38 cellular contexts compared by ENCODE assay signal in the genomic region with DNA sequence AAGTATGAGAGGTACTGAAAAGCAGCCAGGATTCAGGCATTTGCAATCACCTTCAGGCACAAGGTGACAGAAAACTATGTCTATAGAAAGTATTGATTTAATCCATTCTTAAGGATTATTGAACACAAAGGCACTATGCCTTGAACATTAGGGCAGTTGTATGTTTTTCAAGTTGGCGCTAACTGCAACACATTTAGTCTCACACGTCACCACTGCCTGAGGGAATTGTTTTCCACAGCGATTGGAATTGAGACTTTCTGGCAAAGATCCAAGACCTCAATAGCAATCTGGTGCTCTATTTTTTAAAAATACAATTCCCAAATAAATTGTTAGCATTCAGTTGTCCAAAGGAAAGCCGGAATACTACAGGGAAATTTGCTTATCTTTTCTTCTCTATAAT. TPM values are rescaled to one million over a fixed set of nuclear protein-coding genes. Genes with fewer than 3 reads are reported as not detected.
A peak's percentile ranks its signal among the peaks of the same experiment; 100 is the strongest.
DNase-seq lines count a peak whose midpoint lies in the region; ATAC-seq, FAIRE-seq and TF ChIP-seq lines count a peak whose summit lies in the region.
"Had no signal": no experiment of that assay in that cellular context is flagged by ENCODE, and none has a peak within 500 bp of the region (broad histone marks: within the 10 kb centered on the region; RNA-seq: fewer than 3 reads in every experiment).

No MANE protein-coding gene starts in this region.

- intact Hi-C loops in endothelial cell of umbilical vein (cut with micrococcal nuclease), result no loop called here
- intact Hi-C loops in CD4-positive, alpha-beta T cell (cut with DNase I, micrococcal nuclease), result no loop called here

- H3K4me2 ChIP-seq in endothelial cell of umbilical vein (ENCODE audit: insufficient read depth, low read length), result no peak overlapping the region

- H3K4me3 ChIP-seq in endothelial cell of umbilical vein (replicated peaks in 1 of 3; ENCODE audit: insufficient read depth in 1 of 3, low read depth in 1 of 3, low read length in 3 of 3), result no peak overlapping the region
- H3K4me3 ChIP-seq: gastroesophageal sphincter, GM23248, transverse colon had no signal

- no peak overlapping the region for H3K4me3 Mint-ChIP-seq in CD4-positive, alpha-beta T cell
- H3K4me3 Mint-ChIP-seq: activated naive CD8-positive, alpha-beta T cell treated with anti-CD3 and anti-CD28 coated beads, Interleukin-2, amount 50 U/mL, for 24 hours; activated T-cell treated with anti-CD3 and anti-CD28 coated beads, Interleukin-2, amount 50 U/mL, for 72 hours; CD8-positive, alpha-beta T cell; central memory CD8-positive, alpha-beta T cell; HFFc6; nephron had no signal

- POLR2A ChIA-PET in endothelial cell of umbilical vein (lab: Charles Lee), result no interaction called here
- POLR2A ChIA-PET in CD4-positive, alpha-beta T cell (lab: Charles Lee), result no interaction called here

- H3K27me3 Mint-ChIP-seq in CD4-positive, alpha-beta T cell, result no peaks in the 10 kb centered on the region
- H3K27me3 Mint-ChIP-seq: activated naive CD8-positive, alpha-beta T cell treated with anti-CD3 and anti-CD28 coated beads, Interleukin-2, amount 50 U/mL, for 24 hours; central memory CD8-positive, alpha-beta T cell had no signal

- no peaks in the 10 kb centered on the region for H3K27me3 ChIP-seq in endothelial cell of umbilical vein (ENCODE audit: control insufficient read depth in 2 of 2, insufficient read depth in 2 of 2, low read length in 2 of 2)
- no peaks in the 10 kb centered on the region for H3K27me3 ChIP-seq in CD4-positive, alpha-beta T cell (ENCODE audit: control insufficient read depth, insufficient read depth, low read length)
- H3K27me3 ChIP-seq: gastroesophageal sphincter, transverse colon had no signal

- TF ChIP-seq CTCF in endothelial cell of umbilical vein (IDR thresholded peaks at IDR 0.05; ENCODE audit: extremely low read depth in 1 of 2, insufficient read depth in 1 of 2, low read depth in 1 of 2, low read length in 2 of 2), result no peak
- no peak for TF ChIP-seq CTCF in CD4-positive, alpha-beta T cell (IDR thresholded peaks at IDR 0.05)

- H3K36me3 ChIP-seq in endothelial cell of umbilical vein (ENCODE audit: control insufficient read depth in 2 of 2, extremely low read depth in 1 of 2, insufficient read depth in 2 of 2, low read length in 2 of 2), result no peaks in the 10 kb centered on the region
- H3K36me3 ChIP-seq: transverse colon had no signal

- no peak overlapping the region for H3K9ac ChIP-seq in endothelial cell of umbilical vein (replicated peaks; ENCODE audit: extremely low read depth, insufficient read depth, low read length)
- H3K9ac ChIP-seq: GM23248 had no signal

- no peak overlapping the region for H3K27ac Mint-ChIP-seq in CD4-positive, alpha-beta T cell
- H3K27ac Mint-ChIP-seq: activated naive CD8-positive, alpha-beta T cell treated with anti-CD3 and anti-CD28 coated beads, Interleukin-2, amount 50 U/mL, for 24 hours; activated T-cell treated with anti-CD3 and anti-CD28 coated beads, Interleukin-2, amount 50 U/mL, for 72 hours; CD8-positive, alpha-beta T cell; HFFc6; nephron had no signal

- H3K79me2 ChIP-seq in endothelial cell of umbilical vein (ENCODE audit: control insufficient read depth, insufficient read depth, low read length), result no peaks in the 10 kb centered on the region

- H3K4me1 ChIP-seq in endothelial cell of umbilical vein (ENCODE audit: control insufficient read depth, extremely low read depth, insufficient read depth, low read length), result peaks cover 8% of the 10 kb centered on the region
- H3K4me1 ChIP-seq: gastroesophageal sphincter, transverse colon had no signal

- no peak for ATAC-seq in CD4-positive, alpha-beta T cell (ENCODE audit: poor library complexity)
- ATAC-seq in HG02981 (IDR thresholded peaks at IDR 0.05; ENCODE audit: unreplicated experiment), result no peak
- ATAC-seq: activated CD4-positive, CD25-positive, alpha-beta regulatory T cell treated with anti-CD3 and anti-CD28 coated beads, Interleukin-2, amount 50 U/mL, for 24 hours; activated naive CD8-positive, alpha-beta T cell treated with anti-CD3 and anti-CD28 coated beads, Interleukin-2, amount 50 U/mL, for 24 hours; activated T-cell treated with anti-CD3 and anti-CD28 coated beads, Interleukin-2, amount 50 U/mL, for 72 hours; CD8-positive, alpha-beta T cell; gastroesophageal sphincter; PC-3 had no signal

- CTCF ChIA-PET in endothelial cell of umbilical vein (lab: Charles Lee), result no interaction called here
- CTCF ChIA-PET in CD4-positive, alpha-beta T cell (lab: Charles Lee), result no interaction called here

- FAIRE-seq in GM19239 (lab: Jason Lieb, UNC) (peak; percentile 64), endothelial cell of umbilical vein (lab: Jason Lieb, UNC) (no peak)

- H4K20me1 ChIP-seq in endothelial cell of umbilical vein (replicated peaks; ENCODE audit: control insufficient read depth, extremely low read depth, insufficient read depth, low read length), result no peaks in the 10 kb centered on the region

- no peak overlapping the region for H3K27ac ChIP-seq in endothelial cell of umbilical vein (ENCODE audit: insufficient read depth, low read depth, low read length)
- no peak overlapping the region for H3K27ac ChIP-seq in CD4-positive, alpha-beta T cell (ENCODE audit: low read depth, low read length)
- H3K27ac ChIP-seq: gastroesophageal sphincter, GM23248, transverse colon had no signal

- BruUV-seq in endothelial cell of umbilical vein (replicated peaks; lab: Mats Ljungman, UMichigan), result no TSS peak

- H3K9me1 ChIP-seq in endothelial cell of umbilical vein (replicated peaks; ENCODE audit: control insufficient read depth, extremely low read depth, insufficient read depth, low read length), result no peaks in the 10 kb centered on the region

- H2AFZ ChIP-seq in endothelial cell of umbilical vein (ENCODE audit: low read depth, low read length), result no peak overlapping the region
- H2AFZ ChIP-seq: GM23248 had no signal

- H3K36me3 Mint-ChIP-seq in CD4-positive, alpha-beta T cell (ENCODE audit: low read depth), result no peaks in the 10 kb centered on the region
- H3K36me3 Mint-ChIP-seq: CD8-positive, alpha-beta T cell had no signal

- DNase-seq in NCI-H82 (lab: John Stamatoyannopoulos, UW) (peak; percentile 22), NCI-H82 treated with DMSO at 0.1 percent for 48 hours (lab: John Stamatoyannopoulos, UW; ENCODE audit: unreplicated experiment) (no peak), GM19239 (ENCODE audit: insufficient read length, low spot score) (no peak), NCI-H69 (lab: John Stamatoyannopoulos, UW) (peak; percentile 75), endothelial cell of umbilical vein (ENCODE audit: low read depth, low spot score) (peak; percentile 18), RPMI8226 (no peak)
- no peak for DNase-seq in CD4-positive, alpha-beta T cell
- DNase-seq: activated CD4-positive, alpha-beta T cell treated with anti-CD3 and anti-CD28 coated beads, Interleukin-2, amount 50 U/mL, for 48 hours; activated naive CD8-positive, alpha-beta T cell treated with anti-CD3 and anti-CD28 coated beads, Interleukin-2, amount 50 U/mL, for 24 hours; activated T-cell treated with anti-CD3 and anti-CD28 coated beads, Interleukin-2, amount 50 U/mL, for 72 hours; AML-193; CD8-positive, alpha-beta T cell; GM23248; HFFc6; hypothalamus; left cardiac atrium; NCI-H1048; NCI-H187; NCI-H226; NK-92 treated with Interleukin-12 subunit alpha and Interleukin-12 subunit beta, amount 100 ng/mL, for 24 hours; PC-3; SHP77; stimulated activated CD4-positive, alpha-beta T cell treated with anti-CD3 and anti-CD28 coated beads, Interleukin-15, amount 100 ng/mL, for 24 hours; stimulated activated CD4-positive, alpha-beta T cell treated with anti-CD3 and anti-CD28 coated beads, Interleukin-4, amount 100 ng/mL, for 4 hours; transverse colon had no signal

- dilution Hi-C loops in endothelial cell of umbilical vein (cut with MboI; ENCODE audit: extremely low pct_ligation_motif_present, low sequenced_read_pairs), result no loop called here

- H3K4me1 Mint-ChIP-seq in CD4-positive, alpha-beta T cell (ENCODE audit: low read depth), result no peaks in the 10 kb centered on the region
- H3K4me1 Mint-ChIP-seq: activated naive CD8-positive, alpha-beta T cell treated with anti-CD3 and anti-CD28 coated beads, Interleukin-2, amount 50 U/mL, for 24 hours; central memory CD8-positive, alpha-beta T cell; nephron had no signal

- H3K9me3 ChIP-seq in endothelial cell of umbilical vein (replicated peaks; ENCODE audit: control insufficient read depth, insufficient read depth, low read length), result no peaks in the 10 kb centered on the region
- no peaks in the 10 kb centered on the region for H3K9me3 ChIP-seq in CD4-positive, alpha-beta T cell (ENCODE audit: control insufficient read depth, low read length)
- H3K9me3 ChIP-seq: gastroesophageal sphincter, transverse colon had no signal

- H3K9me3 Mint-ChIP-seq in CD4-positive, alpha-beta T cell, result no peaks in the 10 kb centered on the region
- H3K9me3 Mint-ChIP-seq: activated naive CD8-positive, alpha-beta T cell treated with anti-CD3 and anti-CD28 coated beads, Interleukin-2, amount 50 U/mL, for 24 hours; CD8-positive, alpha-beta T cell; central memory CD8-positive, alpha-beta T cell; HFFc6 had no signal

- TF ChIP-seq POLR2A in endothelial cell of umbilical vein (IDR thresholded peaks at IDR 0.05; ENCODE audit: low read depth, low read length), result no peak

TF ChIP-seq in endothelial cell of umbilical vein, 7 proteins besides CTCF, POLR2A, EP300 and RAD21:
- TF ChIP-seq MYC (IDR thresholded peaks at IDR 0.05; ENCODE audit: low read depth, low read length) (no peak), FOS (IDR thresholded peaks at IDR 0.05; ENCODE audit: borderline replicate concordance, insufficient read depth, low read length) (no peak), POLR2AphosphoS5 (IDR thresholded peaks at IDR 0.05; ENCODE audit: insufficient read depth, low read depth, low read length) (no peak), MAX (IDR thresholded peaks at IDR 0.05; ENCODE audit: insufficient read depth, insufficient read length) (no peak), GATA2 (IDR thresholded peaks at IDR 0.05; ENCODE audit: insufficient read depth, insufficient read length, low read depth, low read length) (no peak), JUN (IDR thresholded peaks at IDR 0.05; ENCODE audit: borderline replicate concordance, insufficient read depth, insufficient read length, low read depth) (no peak), EZH2 (IDR thresholded peaks at IDR 0.05; ENCODE audit: borderline replicate concordance, low read depth, low read length, severe bottlenecking) (no peak)

RNA-seq across cellular contexts. Expression of gene FTHL17, which starts 52.7 kb away (rescaled TPM):
- not detected in 2 replicates for total RNA-seq in endothelial cell of umbilical vein
- not detected in 2 replicates for polyA plus RNA-seq in endothelial cell of umbilical vein
- not detected in 2 replicates for polyA plus RNA-seq in endothelial cell of umbilical vein (2011; cell fraction: cytosol; rRNA removed)
- polyA plus RNA-seq in endothelial cell of umbilical vein (2011; cell fraction: nucleus; rRNA removed), result not detected in 2 replicates
- polyA plus RNA-seq in endothelial cell of umbilical vein (2012), result not detected in 2 replicates
- not detected in 2 replicates for polyA minus RNA-seq in endothelial cell of umbilical vein
- polyA minus RNA-seq in endothelial cell of umbilical vein (2011; cell fraction: cytosol; rRNA and poly(A)+ RNA removed), result not detected
- not detected in 2 replicates for polyA minus RNA-seq in endothelial cell of umbilical vein (2011; cell fraction: nucleus; rRNA and poly(A)+ RNA removed)
- not detected for total RNA-seq in CD4-positive, alpha-beta T cell
- total RNA-seq: A673; activated T-cell treated with anti-CD3 and anti-CD28 coated beads, Interleukin-2, amount 50 U/mL, for 72 hours; astrocyte; CD8-positive, alpha-beta T cell; fibroblast of lung; gastroesophageal sphincter; GM23248; HFFc6; HT-29; left cardiac atrium; mucosa of gallbladder; omental fat pad; PC-3; subcutaneous adipose tissue; T-helper 2 cell treated with Interferon-gamma antibody and Interleukin-4, amounts not matched to agents 100 ng/mL and 5 ng/mL, for 36 hours; transverse colon had no signal
- polyA plus RNA-seq: fibroblast of lung, GM23248 had no signal

Comparison
In these comparisons a context has a peak if more than half of its experiments do, and no peak if none do; other contexts are left out.
1. DNase-seq: peak in NCI-H82 (single experiment), NCI-H69 (single experiment) and endothelial cell of umbilical vein (single experiment); none in NCI-H82 treated with DMSO at 0.1 percent for 48 hours (single experiment), GM19239 (single experiment), CD4-positive, alpha-beta T cell (0 of 10) and RPMI8226 (single experiment).